ENCODE assay signal across 8 cellular contexts in the genomic region with DNA sequence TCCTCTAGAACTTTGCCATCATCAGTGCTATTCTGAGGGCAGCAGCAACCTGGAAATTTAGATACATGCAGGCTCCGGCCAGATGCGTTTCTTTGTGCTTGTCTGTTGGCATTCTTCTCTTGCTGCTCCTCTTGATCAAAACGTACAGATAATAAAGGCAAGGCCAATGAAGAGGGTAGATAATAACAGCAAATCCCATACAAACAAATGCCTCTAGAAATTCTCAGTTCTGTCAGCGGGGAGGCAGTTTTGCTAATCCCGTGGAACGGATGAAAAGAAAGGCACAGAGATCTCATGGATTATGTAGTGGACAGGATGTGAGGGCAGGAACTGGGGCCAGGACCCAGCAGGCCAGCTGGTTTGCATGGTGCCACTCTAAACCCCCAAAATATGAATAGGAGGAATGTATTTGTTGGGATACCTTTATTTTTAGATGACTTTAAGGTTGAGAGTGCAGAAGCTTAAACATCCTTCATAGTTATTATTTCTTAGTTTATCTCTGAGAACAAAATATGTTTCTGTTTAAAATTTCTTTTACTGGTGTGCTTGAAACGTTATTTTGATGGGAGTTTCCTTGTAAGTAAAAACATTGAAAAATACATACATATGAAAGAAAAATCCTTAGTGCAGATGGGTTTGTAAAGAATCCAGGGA. TPM values are rescaled to one million over a fixed set of nuclear protein-coding genes. Genes with fewer than 3 reads are reported as not detected.
DNase-seq lines count a peak whose midpoint lies in the region; ATAC-seq and TF ChIP-seq lines count a peak whose summit lies in the region.

No MANE protein-coding gene starts in this region.

- TF ChIP-seq CTCF in psoas muscle (IDR thresholded peaks at IDR 0.05), result no peak

- WGBS in psoas muscle, 3 donors, result 8 to 12% (median 10%) methylated on average over 7 of the region's 7 CpGs

- no peak overlapping the region for H3K27ac Mint-ChIP-seq in activated CD8-positive, alpha-beta memory T cell treated with anti-CD3 and anti-CD28 coated beads, Interleukin-2, amount 10 ng/mL, durations not matched to agents 7 days and 5 days
- no peak overlapping the region for H3K27ac Mint-ChIP-seq in T-helper 17 cell

- no peak for DNase-seq in activated CD8-positive, alpha-beta memory T cell treated with anti-CD3 and anti-CD28 coated beads, Interleukin-2, amount 10 ng/mL, durations not matched to agents 7 days and 5 days
- no peak for DNase-seq in activated CD8-positive, alpha-beta memory T cell treated with anti-CD3 and anti-CD28 coated beads, Interleukin-2, amount 50 U/mL, for 4 hours
- no peak for DNase-seq in T-helper 17 cell
- peak; percentile 39 for DNase-seq in fibroblast of peridontal ligament (ENCODE audit: extremely low read depth)
- DNase-seq in psoas muscle, result no peak
- DNase-seq in G401 (ENCODE audit: low spot score), result no peak
- no peak for DNase-seq in NCI-H128 (lab: John Stamatoyannopoulos, UW; ENCODE audit: unreplicated experiment)

- intact Hi-C loops in psoas muscle (cut with DNase I), result loop anchor here (5.0 to 10.0 kb wide), 4 partner anchors 111 to 261 kb away; no protein-coding TSS in a partner anchor

- H3K4me1 ChIP-seq in psoas muscle, result peaks cover 23% of the 10 kb centered on the region

- peak overlapping the region; percentile 79 for H3K27ac ChIP-seq in psoas muscle

- no peaks in the 10 kb centered on the region for H3K36me3 ChIP-seq in psoas muscle (ENCODE audit: insufficient read depth in 1 of 2, low read depth in 1 of 2)

- H3K36me3 Mint-ChIP-seq in activated CD8-positive, alpha-beta memory T cell treated with anti-CD3 and anti-CD28 coated beads, Interleukin-2, amount 10 ng/mL, durations not matched to agents 7 days and 5 days, result peaks cover under 1% of the 10 kb centered on the region
- H3K36me3 Mint-ChIP-seq in T-helper 17 cell (ENCODE audit: low read depth), result peaks cover 3% of the 10 kb centered on the region

- no peaks in the 10 kb centered on the region for H3K27me3 ChIP-seq in psoas muscle (ENCODE audit: insufficient read depth in 3 of 3, low read length in 2 of 3)

- CTCF ChIA-PET in activated CD8-positive, alpha-beta memory T cell treated with anti-CD3 and anti-CD28 coated beads, Interleukin-2, amount 10 ng/mL, durations not matched to agents 7 days and 5 days (lab: Charles Lee), result no interaction called here

- peak overlapping the region; percentile 78 for H3K4me3 Mint-ChIP-seq in activated CD8-positive, alpha-beta memory T cell treated with anti-CD3 and anti-CD28 coated beads, Interleukin-2, amount 10 ng/mL, durations not matched to agents 7 days and 5 days
- peak overlapping the region; percentile 98 for H3K4me3 Mint-ChIP-seq in T-helper 17 cell

- H3K4me1 Mint-ChIP-seq in activated CD8-positive, alpha-beta memory T cell treated with anti-CD3 and anti-CD28 coated beads, Interleukin-2, amount 10 ng/mL, durations not matched to agents 7 days and 5 days, result peaks cover 17% of the 10 kb centered on the region
- H3K4me1 Mint-ChIP-seq in T-helper 17 cell, result peaks cover 18% of the 10 kb centered on the region

- H3K9me3 ChIP-seq in T-helper 17 cell (ENCODE audit: control insufficient read depth, low read length, poor library complexity, severe bottlenecking) (no peaks in the 10 kb centered on the region), psoas muscle (no peaks in the 10 kb centered on the region)

- peaks cover 30% of the 10 kb centered on the region for H3K27me3 Mint-ChIP-seq in activated CD8-positive, alpha-beta memory T cell treated with anti-CD3 and anti-CD28 coated beads, Interleukin-2, amount 10 ng/mL, durations not matched to agents 7 days and 5 days
- peaks cover 8% of the 10 kb centered on the region for H3K27me3 Mint-ChIP-seq in T-helper 17 cell

- in situ Hi-C loops in G401 (cut with HindIII; ENCODE audit: low sequenced_read_pairs), result no loop called here

- no peaks in the 10 kb centered on the region for H3K9me3 Mint-ChIP-seq in activated CD8-positive, alpha-beta memory T cell treated with anti-CD3 and anti-CD28 coated beads, Interleukin-2, amount 10 ng/mL, durations not matched to agents 7 days and 5 days (ENCODE audit: low read depth)

- H3K4me3 ChIP-seq in psoas muscle, result peak overlapping the region; percentile 87

- no peak for ATAC-seq in activated CD8-positive, alpha-beta memory T cell treated with anti-CD3 and anti-CD28 coated beads, Interleukin-2, amount 10 ng/mL, durations not matched to agents 7 days and 5 days
- ATAC-seq in T-helper 17 cell (no peak), psoas muscle (no peak), HG03095 (IDR thresholded peaks at IDR 0.05; ENCODE audit: unreplicated experiment) (no peak)

RNA-seq across cellular contexts. Expression of gene ITSN1, which starts 1.5 kb away (rescaled TPM):
- total RNA-seq in activated CD8-positive, alpha-beta memory T cell treated with anti-CD3 and anti-CD28 coated beads, Interleukin-2, amount 10 ng/mL, durations not matched to agents 7 days and 5 days, result 1 to 10 TPM; 2.0 to 3.9 TPM
- 1 to 10 TPM; 2.5 to 2.9 TPM for total RNA-seq in T-helper 17 cell
- total RNA-seq in psoas muscle, result 10 to 100 TPM; 18.1 to 43.8 (median 24.7) TPM
- 10 to 100 TPM in 1 of 3 donors, 1 to 10 TPM in 2; 9.3 to 24.3 (median 9.8) TPM for polyA plus RNA-seq in psoas muscle
- total RNA-seq in G401 (2014; rRNA removed; shearing (Covaris generic)), result 33.4 and 64.3 TPM in 2 replicates

RNA-seq across cellular contexts. Expression of gene CRYZL1, which starts 2.2 kb away (rescaled TPM):
- 10 to 100 TPM; 28.2 to 36.8 TPM for total RNA-seq in activated CD8-positive, alpha-beta memory T cell treated with anti-CD3 and anti-CD28 coated beads, Interleukin-2, amount 10 ng/mL, durations not matched to agents 7 days and 5 days
- total RNA-seq in T-helper 17 cell (10 to 100 TPM; 23.2 to 23.7 TPM), psoas muscle (10 to 100 TPM; 14.0 to 22.6 (median 18.8) TPM)
- polyA plus RNA-seq in psoas muscle, result 10 to 100 TPM; 12.8 to 37.7 (median 15.7) TPM
- 5.4 and 13.1 TPM in 2 replicates for total RNA-seq in G401 (2014; rRNA removed; shearing (Covaris generic))

RNA-seq across cellular contexts. Expression of gene DONSON, which starts 55.3 kb away (rescaled TPM):
- 10 to 100 TPM; 41.6 to 46.3 TPM for total RNA-seq in activated CD8-positive, alpha-beta memory T cell treated with anti-CD3 and anti-CD28 coated beads, Interleukin-2, amount 10 ng/mL, durations not matched to agents 7 days and 5 days
- total RNA-seq in T-helper 17 cell (10 to 100 TPM in 1 of 2 donors, 1 to 10 TPM in 1; 8.9 to 10.0 TPM), psoas muscle (1 to 10 TPM; 4.8 to 5.4 (median 5.2) TPM)
- 10 to 100 TPM in 1 of 3 donors, 1 to 10 TPM in 2; 6.2 to 15.1 (median 8.4) TPM for polyA plus RNA-seq in psoas muscle
- 31.8 and 52.2 TPM in 2 replicates for total RNA-seq in G401 (2014; rRNA removed; shearing (Covaris generic))
